In genomic region chr10:94218496-94219183, GRCh38 we compare ENCODE assay signal across 18 cellular contexts.
"Had no signal": no experiment of that assay in that cellular context is flagged by ENCODE, and none has a peak within 500 bp of the region (broad histone marks: within the 10 kb centered on the region; RNA-seq: fewer than 3 reads in every experiment).

No MANE protein-coding gene starts in this region.

- H3K4me1 Mint-ChIP-seq: mesothelial cell of epicardium; naive thymus-derived CD4-positive, alpha-beta T cell; stimulated activated naive B cell treated with anti-CD40 and anti-IgM and Interleukin-4, amounts not matched to agents 10 μg/mL and 1 μg/mL and 100 μg/mL, for 72 hours had no signal

- ATAC-seq: activated naive CD4-positive, alpha-beta T cell treated with anti-CD3 and anti-CD28 coated beads, Interleukin-2, amount 50 U/mL, for 72 hours; activated T-cell treated with anti-CD3 and anti-CD28 coated beads, Interleukin-2, amount 50 U/mL, for 4 hours; lower lobe of right lung; naive thymus-derived CD4-positive, alpha-beta T cell; stimulated activated naive B cell treated with anti-CD40 and anti-IgM and Interleukin-4, amounts not matched to agents 10 μg/mL and 1 μg/mL and 100 μg/mL, for 72 hours had no signal

- H3K36me3 Mint-ChIP-seq: activated CD4-positive, alpha-beta memory T cell treated with anti-CD3 and anti-CD28 coated beads for 36 hours; activated naive CD4-positive, alpha-beta T cell treated with anti-CD3 and anti-CD28 coated beads, Interleukin-2, amount 50 U/mL, for 72 hours; mesothelial cell of epicardium; naive thymus-derived CD4-positive, alpha-beta T cell; stimulated activated naive B cell treated with anti-CD40 and anti-IgM and Interleukin-4, amounts not matched to agents 10 μg/mL and 1 μg/mL and 100 μg/mL, for 72 hours had no signal

- H3K4me3 ChIP-seq: breast epithelium, hepatocyte, lower lobe of right lung, right atrium auricular region, upper lobe of left lung had no signal

- H3K4me3 Mint-ChIP-seq: activated CD4-positive, alpha-beta memory T cell treated with anti-CD3 and anti-CD28 coated beads for 36 hours; activated T-cell treated with anti-CD3 and anti-CD28 coated beads, Interleukin-2, amount 50 U/mL, for 4 hours; mesothelial cell of epicardium; naive thymus-derived CD4-positive, alpha-beta T cell; stimulated activated naive B cell treated with anti-CD40 and anti-IgM and Interleukin-4, amounts not matched to agents 10 μg/mL and 1 μg/mL and 100 μg/mL, for 72 hours had no signal

- H3K79me2 ChIP-seq: hepatocyte had no signal

- FAIRE-seq: endothelial cell of umbilical vein had no signal

- H2AFZ ChIP-seq: hepatocyte had no signal

- H3K27ac ChIP-seq: breast epithelium, hepatocyte, lower lobe of right lung, neutrophil, right atrium auricular region, upper lobe of left lung had no signal

- H3K9me3 Mint-ChIP-seq: activated CD4-positive, alpha-beta memory T cell treated with anti-CD3 and anti-CD28 coated beads for 36 hours; activated naive CD4-positive, alpha-beta T cell treated with anti-CD3 and anti-CD28 coated beads, Interleukin-2, amount 50 U/mL, for 72 hours; activated T-cell treated with anti-CD3 and anti-CD28 coated beads, Interleukin-2, amount 50 U/mL, for 4 hours; mesothelial cell of epicardium; stimulated activated naive B cell treated with anti-CD40 and anti-IgM and Interleukin-4, amounts not matched to agents 10 μg/mL and 1 μg/mL and 100 μg/mL, for 72 hours had no signal

- H3K36me3 ChIP-seq: breast epithelium, lower lobe of right lung, neutrophil, right atrium auricular region, upper lobe of left lung had no signal

- H3K4me2 ChIP-seq: hepatocyte had no signal

- DNase-seq: activated CD4-positive, alpha-beta memory T cell treated with anti-CD3 and anti-CD28 coated beads for 36 hours; activated CD4-positive, CD25-positive, alpha-beta regulatory T cell treated with anti-CD3 and anti-CD28 coated beads, Interleukin-2, amount 50 U/mL, for 72 hours; activated effector memory CD4-positive, alpha-beta T cell treated with anti-CD3 and anti-CD28 coated beads, Interleukin-2, amount 50 U/mL, for 16 hours; activated T-cell treated with anti-CD3 and anti-CD28 coated beads, Interleukin-2, amount 50 U/mL, for 4 hours; amygdala; lower lobe of right lung; naive thymus-derived CD4-positive, alpha-beta T cell; stimulated activated CD4-positive, alpha-beta T cell treated with anti-CD3 and anti-CD28 coated beads, Interleukin-2, amount 100 ng/mL, for 24 hours; stimulated activated naive B cell treated with anti-CD40 and anti-IgM and Interleukin-4, amounts not matched to agents 10 μg/mL and 1 μg/mL and 100 μg/mL, for 72 hours; substantia nigra; upper lobe of left lung had no signal

- H3K27me3 ChIP-seq: breast epithelium, hepatocyte, neutrophil, right atrium auricular region, upper lobe of left lung had no signal

- H3K27ac Mint-ChIP-seq: activated CD4-positive, alpha-beta memory T cell treated with anti-CD3 and anti-CD28 coated beads for 36 hours; activated naive CD4-positive, alpha-beta T cell treated with anti-CD3 and anti-CD28 coated beads, Interleukin-2, amount 50 U/mL, for 72 hours; mesothelial cell of epicardium; naive thymus-derived CD4-positive, alpha-beta T cell; stimulated activated naive B cell treated with anti-CD40 and anti-IgM and Interleukin-4, amounts not matched to agents 10 μg/mL and 1 μg/mL and 100 μg/mL, for 72 hours had no signal

- H3K9me3 ChIP-seq: breast epithelium, lower lobe of right lung, neutrophil, right atrium auricular region, upper lobe of left lung had no signal

- H3K4me1 ChIP-seq: breast epithelium, lower lobe of right lung had no signal
